In the genomic region with DNA sequence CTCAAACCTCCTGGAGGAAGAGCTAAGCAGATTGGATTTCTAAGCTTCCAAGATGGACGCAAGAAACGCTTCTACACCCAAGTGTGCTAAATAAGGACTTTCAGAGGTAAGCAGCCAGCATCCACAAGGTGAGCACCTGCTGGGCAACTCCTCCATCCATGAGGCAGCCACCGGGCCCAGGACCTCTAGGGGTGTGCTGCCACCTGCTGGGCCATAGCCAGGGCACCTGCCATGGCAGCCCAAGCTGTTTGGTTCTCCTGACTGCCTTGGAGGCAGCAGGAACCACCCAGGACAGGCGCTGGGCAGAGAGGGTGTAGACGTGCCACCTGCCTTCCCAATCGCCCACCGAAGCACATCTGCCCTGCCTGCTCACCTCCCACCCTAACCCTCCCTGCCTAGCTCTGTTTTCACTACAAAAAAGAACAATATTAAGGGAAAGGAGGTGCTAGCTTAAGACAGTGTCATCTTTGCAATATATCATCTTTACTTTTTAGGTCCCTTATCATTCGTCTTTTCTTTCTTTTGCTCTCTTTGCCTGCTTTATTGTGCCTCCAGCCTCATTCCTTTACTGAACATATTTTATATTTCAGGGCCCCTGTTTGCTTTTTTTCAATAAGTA, we compare ENCODE assay signal across 8 cellular contexts. TPM values are rescaled to one million over a fixed set of nuclear protein-coding genes. Genes with fewer than 3 reads are reported as not detected.
DNase-seq lines count a peak whose midpoint lies in the region; ATAC-seq and TF ChIP-seq lines count a peak whose summit lies in the region.

No MANE protein-coding gene starts in this region.

- ATAC-seq in GM18505 (IDR thresholded peaks at IDR 0.05; ENCODE audit: unreplicated experiment) = peak; percentile 75

- no peak for TF ChIP-seq EP300 in Ishikawa (IDR thresholded peaks at IDR 0.05; ENCODE audit: borderline replicate concordance)

- DNase-seq in A172 (ENCODE audit: low spot score) = peak; percentile 38
- peak; percentile 70 to 73 for DNase-seq in SHP77 (lab: John Stamatoyannopoulos, UW)
- DNase-seq in activated gamma-delta T cell treated with Interleukin-2 at 50 U/mL for 16 hours = peak; percentile 78
- peak; percentile 68 for DNase-seq in iPS-NIHi11 (ENCODE audit: low spot score)
- DNase-seq in stimulated activated CD4-positive, alpha-beta T cell treated with anti-CD3 and anti-CD28 coated beads, Interleukin-4, amount 100 ng/mL, for 24 hours = peak; percentile 81
- no peak for DNase-seq in cortex of kidney (lab: John Stamatoyannopoulos, UW)

- TF ChIP-seq RAD21 in Ishikawa (IDR thresholded peaks at IDR 0.05; ENCODE audit: low read depth) = peak; percentile 98

- TF ChIP-seq POLR2A in GM18505 (IDR thresholded peaks at IDR 0.05; ENCODE audit: borderline replicate concordance, extremely low read depth, insufficient read depth, insufficient read length) = no peak

TF ChIP-seq in Ishikawa, 13 proteins besides CTCF, POLR2A, EP300 and RAD21:
- 0 out of 2 replicates have a peak, but pooled peaks have one; percentile 30 for TF ChIP-seq NFIC (IDR thresholded peaks at IDR 0.05)
- TF ChIP-seq, protein P1, sequence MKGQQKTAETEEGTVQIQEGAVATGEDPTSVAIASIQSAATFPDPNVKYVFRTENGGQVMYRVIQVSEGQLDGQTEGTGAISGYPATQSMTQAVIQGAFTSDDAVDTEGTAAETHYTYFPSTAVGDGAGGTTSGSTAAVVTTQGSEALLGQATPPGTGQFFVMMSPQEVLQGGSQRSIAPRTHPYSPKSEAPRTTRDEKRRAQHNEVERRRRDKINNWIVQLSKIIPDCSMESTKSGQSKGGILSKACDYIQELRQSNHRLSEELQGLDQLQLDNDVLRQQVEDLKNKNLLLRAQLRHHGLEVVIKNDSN (IDR thresholded peaks at IDR 0.05) = no peak
- TF ChIP-seq MAX (IDR thresholded peaks at IDR 0.05) = peak; percentile 64
- TF ChIP-seq YY1 (IDR thresholded peaks at IDR 0.05; ENCODE audit: low read depth) = peak; percentile 72
- TF ChIP-seq TCF12 (IDR thresholded peaks at IDR 0.05; ENCODE audit: low read depth) = peak; percentile 42; the same call in 1 of the 2 replicates
- TF ChIP-seq EGR1 (IDR thresholded peaks at IDR 0.05) = no peak
TF ChIP-seq in Ishikawa: peak in this region for 4.

RNA-seq across cellular contexts. Expression of gene C15orf62, which starts 12.9 kb away (rescaled TPM):
- 0.09 and 0.31 TPM in 2 replicates for total RNA-seq in A172 (2014; rRNA removed; shearing (Covaris generic))

RNA-seq across cellular contexts. Expression of gene GCHFR, which starts 18.9 kb away (rescaled TPM):
- 1.6 TPM in 1 of 2 replicates, not detected in the other for total RNA-seq in A172 (2014; rRNA removed; shearing (Covaris generic))

RNA-seq across cellular contexts. Expression of gene ZFYVE19, which starts 24.2 kb away (rescaled TPM):
- 24.6 and 36.2 TPM in 2 replicates for total RNA-seq in A172 (2014; rRNA removed; shearing (Covaris generic))

RNA-seq across cellular contexts. Expression of gene DNAJC17, which starts 24.6 kb away (rescaled TPM):
- 36.8 and 63.8 TPM in 2 replicates for total RNA-seq in A172 (2014; rRNA removed; shearing (Covaris generic))

RNA-seq across cellular contexts. Expression of gene RMDN3, which starts 27.7 kb away (rescaled TPM):
- 19.3 and 20.2 TPM in 2 replicates for total RNA-seq in A172 (2014; rRNA removed; shearing (Covaris generic))
